9 cellular contexts compared by ENCODE assay signal in genomic region chr4:3372933-3373465, GRCh38.
DNase-seq lines count a peak whose midpoint lies in the region; ATAC-seq, FAIRE-seq and TF ChIP-seq lines count a peak whose summit lies in the region.
"Had no signal": no experiment of that assay in that cellular context is flagged by ENCODE, and none has a peak within 500 bp of the region (broad histone marks: within the 10 kb centered on the region; RNA-seq: fewer than 3 reads in every experiment).

No MANE protein-coding gene starts in this region.

- peaks cover 4% of the 10 kb centered on the region for H3K36me3 Mint-ChIP-seq in central memory CD8-positive, alpha-beta T cell (ENCODE audit: insufficient read depth)
- H3K36me3 Mint-ChIP-seq in nephron progenitor cell (ENCODE audit: low read depth) = peaks cover 28% of the 10 kb centered on the region

- H3K27me3 ChIP-seq in MG63 = no peaks in the 10 kb centered on the region
- peaks cover 0 to 4% (median 0%) of the 10 kb centered on the region in 4 donors for H3K27me3 ChIP-seq in esophagus squamous epithelium

- H3K36me3 ChIP-seq in MG63 (peaks cover 14% of the 10 kb centered on the region), esophagus squamous epithelium (peaks cover 0 to 10% (median 0%) of the 10 kb centered on the region in 3 donors)

- H3K9me3 ChIP-seq in MG63 (no peaks in the 10 kb centered on the region), esophagus squamous epithelium (no peaks in the 10 kb centered on the region)

- peaks cover 21% of the 10 kb centered on the region for H3K4me1 Mint-ChIP-seq in central memory CD8-positive, alpha-beta T cell
- peaks cover 65% of the 10 kb centered on the region for H3K4me1 Mint-ChIP-seq in nephron progenitor cell

- WGBS in esophagus squamous epithelium, 2 donors = 73 to 79% methylated on average over 9 to 27 of the region's 28 CpGs

- TF ChIP-seq CTCF in GM13976 (IDR thresholded peaks at IDR 0.05; ENCODE audit: borderline replicate concordance, control extremely low read depth, extremely low read depth, insufficient read depth, missing control alignments) = peak; percentile 6
- no peak for TF ChIP-seq CTCF in nephron progenitor cell (IDR thresholded peaks at IDR 0.05)
- TF ChIP-seq CTCF in esophagus squamous epithelium (IDR thresholded peaks at IDR 0.05) = no peak

- no peak overlapping the region for H3K4me3 Mint-ChIP-seq in central memory CD8-positive, alpha-beta T cell
- no peak overlapping the region for H3K4me3 Mint-ChIP-seq in nephron progenitor cell
- H3K4me3 Mint-ChIP-seq: T-helper 1 cell treated with Interleukin-12 subunit alpha and Interleukin-12 subunit beta and Interleukin-4 antibody, amounts not matched to agents 30 μg/mL and 1 μg/mL, for 36 hours had no signal

- intact Hi-C loops in esophagus squamous epithelium (cut with DNase I) = no loop called here

- no peak overlapping the region for H3K27ac Mint-ChIP-seq in central memory CD8-positive, alpha-beta T cell (ENCODE audit: low read depth)
- H3K27ac Mint-ChIP-seq in nephron progenitor cell = peak overlapping the region; percentile 16
- H3K27ac Mint-ChIP-seq: T-helper 1 cell treated with Interleukin-12 subunit alpha and Interleukin-12 subunit beta and Interleukin-4 antibody, amounts not matched to agents 30 μg/mL and 1 μg/mL, for 36 hours had no signal

- DNase-seq in GM13976 (ENCODE audit: low spot score) (peak; percentile 67), nephron progenitor cell (no peak), mesenteric fat pad (ENCODE audit: low spot score) (no peak), MG63 (no peak), frontal cortex (ENCODE audit: low spot score in 2 of 2) (no peak), esophagus squamous epithelium (lab: John Stamatoyannopoulos, UW) (no peak)
- DNase-seq in central memory CD8-positive, alpha-beta T cell (ENCODE audit: low spot score in 2 of 2) = no peak

- in situ Hi-C loops in GM13976 (cut with MboI; ENCODE audit: low sequenced_read_pairs, unreplicated experiment) = no loop called here

- H3K9me3 Mint-ChIP-seq in central memory CD8-positive, alpha-beta T cell = no peaks in the 10 kb centered on the region
- H3K9me3 Mint-ChIP-seq in nephron progenitor cell = peaks cover 6% of the 10 kb centered on the region
- H3K9me3 Mint-ChIP-seq: T-helper 1 cell treated with Interleukin-12 subunit alpha and Interleukin-12 subunit beta and Interleukin-4 antibody, amounts not matched to agents 30 μg/mL and 1 μg/mL, for 36 hours had no signal

- ATAC-seq in HG03521 (IDR thresholded peaks at IDR 0.05; ENCODE audit: unreplicated experiment) = peak; percentile 55
- peak; percentile 41 for ATAC-seq in central memory CD8-positive, alpha-beta T cell (replicated peaks; ENCODE audit: extremely low read depth, poor library complexity, severe bottlenecking)

- H3K4me1 ChIP-seq in esophagus squamous epithelium = peaks cover 12 to 40% (median 14%) of the 10 kb centered on the region in 3 donors

- peak overlapping the region in 1 of 4 donors; percentile 29 for H3K27ac ChIP-seq in esophagus squamous epithelium

- peaks cover 10% of the 10 kb centered on the region for H3K27me3 Mint-ChIP-seq in central memory CD8-positive, alpha-beta T cell
- H3K27me3 Mint-ChIP-seq in nephron progenitor cell (ENCODE audit: low read depth, poor library complexity) = peaks cover 32% of the 10 kb centered on the region

- H3K4me3 ChIP-seq in MG63 (no peak overlapping the region), esophagus squamous epithelium (no peak overlapping the region)

- FAIRE-seq in frontal cortex (lab: Jason Lieb, UNC) = no peak

- TF ChIP-seq POLR2A in esophagus squamous epithelium (IDR thresholded peaks at IDR 0.05) = no peak
